8 cellular contexts compared by ENCODE assay signal in genomic region chr17:75181608-75182318, GRCh38. TPM values are rescaled to one million over a fixed set of nuclear protein-coding genes. Genes with fewer than 3 reads are reported as not detected.
DNase-seq lines count a peak whose midpoint lies in the region; ATAC-seq and TF ChIP-seq lines count a peak whose summit lies in the region.

No MANE protein-coding gene starts in this region.

- peaks cover 56% of the 10 kb centered on the region for H3K79me2 ChIP-seq in MM.1S (ENCODE audit: low read length)

- intact Hi-C loops in left ventricle myocardium inferior (cut with micrococcal nuclease): no loop called here
- intact Hi-C loops in sciatic nerve (cut with DNase I): no loop called here

- H3K36me3 ChIP-seq in MM.1S (replicated peaks; ENCODE audit: insufficient read depth, low read length) (peaks cover 11% of the 10 kb centered on the region), left ventricle myocardium inferior (peaks cover 36% of the 10 kb centered on the region)

- DNase-seq in NCI-H146 (lab: John Stamatoyannopoulos, UW): peak; percentile 24
- DNase-seq in NCI-H146 treated with DMSO at 0.1 percent for 48 hours (lab: John Stamatoyannopoulos, UW; ENCODE audit: unreplicated experiment): no peak
- DNase-seq in MM.1S: peak; percentile 39
- peak; percentile 43 for DNase-seq in activated gamma-delta T cell (lab: John Stamatoyannopoulos, UW)
- DNase-seq in left ventricle myocardium inferior: peak; percentile 17
- DNase-seq in sciatic nerve (ENCODE audit: low spot score): peak; percentile 70
- DNase-seq in T1000 (lab: John Stamatoyannopoulos, UW): no peak

- H3F3A ChIP-seq in MM.1S (ENCODE audit: insufficient read depth, low read length): peaks cover 15% of the 10 kb centered on the region; the same call in 1 of the 2 replicates

- peak overlapping the region; percentile 10; the same call in 1 of the 2 replicates for H2AFZ ChIP-seq in MM.1S (ENCODE audit: low read length)

- TF ChIP-seq CTCF in MM.1S (IDR thresholded peaks at IDR 0.05; ENCODE audit: low read length) (no peak), left ventricle myocardium inferior (IDR thresholded peaks at IDR 0.05; ENCODE audit: borderline replicate concordance) (no peak)

- H4K20me1 ChIP-seq in MM.1S (ENCODE audit: insufficient read depth, low read length): peaks cover 6% of the 10 kb centered on the region; the same call in 1 of the 2 replicates

- no peaks in the 10 kb centered on the region for H3K9me2 ChIP-seq in MM.1S (replicated peaks; ENCODE audit: insufficient read depth, low read length)

- H3K4me1 ChIP-seq in MM.1S (ENCODE audit: low read length): peaks cover 8% of the 10 kb centered on the region; the same call in 1 of the 2 replicates
- peaks cover 45% of the 10 kb centered on the region for H3K4me1 ChIP-seq in left ventricle myocardium inferior

- peak overlapping the region; percentile 86 for H3K9ac ChIP-seq in MM.1S (ENCODE audit: low read length)

- peak; percentile 6 for ATAC-seq in sciatic nerve
- ATAC-seq in HG03045 (IDR thresholded peaks at IDR 0.05; ENCODE audit: unreplicated experiment): no peak

- no peaks in the 10 kb centered on the region for H3K27me3 ChIP-seq in MM.1S (replicated peaks; ENCODE audit: insufficient read depth, low read length)
- H3K27me3 ChIP-seq in left ventricle myocardium inferior (ENCODE audit: low read depth): no peaks in the 10 kb centered on the region

- peak overlapping the region; percentile 95; the same call in 1 of the 2 replicates for H3K27ac ChIP-seq in MM.1S (ENCODE audit: low read length)
- peak overlapping the region; percentile 100 for H3K27ac ChIP-seq in left ventricle myocardium inferior (replicated peaks)

- H3K4me3 ChIP-seq in MM.1S (ENCODE audit: low read length): peak overlapping the region; percentile 85
- H3K4me3 ChIP-seq in left ventricle myocardium inferior: peak overlapping the region; percentile 99

- H3K9me3 ChIP-seq in MM.1S (replicated peaks; ENCODE audit: insufficient read depth, low read length) (no peaks in the 10 kb centered on the region), left ventricle myocardium inferior (replicated peaks) (no peaks in the 10 kb centered on the region)

- peak overlapping the region; percentile 92 for H3K4me2 ChIP-seq in MM.1S (ENCODE audit: low read depth, low read length)

RNA-seq across cellular contexts. Expression of gene SUMO2, which starts 1.0 kb away (rescaled TPM):
- total RNA-seq in left ventricle myocardium inferior (183 TPM), sciatic nerve (296 TPM)

RNA-seq across cellular contexts. Expression of gene NUP85, which starts 23.7 kb away (rescaled TPM):
- 21.2 TPM for total RNA-seq in left ventricle myocardium inferior
- total RNA-seq in sciatic nerve: 71.1 TPM

RNA-seq across cellular contexts. Expression of gene JPT1, which starts 27.5 kb away (rescaled TPM):
- total RNA-seq in left ventricle myocardium inferior (13.8 TPM), sciatic nerve (20.3 TPM)

RNA-seq across cellular contexts. Expression of gene NT5C, which starts 50.2 kb away (rescaled TPM):
- total RNA-seq in left ventricle myocardium inferior (25.9 TPM), sciatic nerve (38.7 TPM)

Comparison
In these comparisons a context has a peak if more than half of its experiments do, and no peak if none do; other contexts are left out.
1. DNase-seq: peak in NCI-H146 (single experiment), MM.1S (single experiment), activated gamma-delta T cell (single experiment), left ventricle myocardium inferior (single experiment) and sciatic nerve (single experiment); none in NCI-H146 treated with DMSO at 0.1 percent for 48 hours (single experiment) and T1000 (single experiment).